10 cellular contexts compared by ENCODE assay signal in the genomic region with DNA sequence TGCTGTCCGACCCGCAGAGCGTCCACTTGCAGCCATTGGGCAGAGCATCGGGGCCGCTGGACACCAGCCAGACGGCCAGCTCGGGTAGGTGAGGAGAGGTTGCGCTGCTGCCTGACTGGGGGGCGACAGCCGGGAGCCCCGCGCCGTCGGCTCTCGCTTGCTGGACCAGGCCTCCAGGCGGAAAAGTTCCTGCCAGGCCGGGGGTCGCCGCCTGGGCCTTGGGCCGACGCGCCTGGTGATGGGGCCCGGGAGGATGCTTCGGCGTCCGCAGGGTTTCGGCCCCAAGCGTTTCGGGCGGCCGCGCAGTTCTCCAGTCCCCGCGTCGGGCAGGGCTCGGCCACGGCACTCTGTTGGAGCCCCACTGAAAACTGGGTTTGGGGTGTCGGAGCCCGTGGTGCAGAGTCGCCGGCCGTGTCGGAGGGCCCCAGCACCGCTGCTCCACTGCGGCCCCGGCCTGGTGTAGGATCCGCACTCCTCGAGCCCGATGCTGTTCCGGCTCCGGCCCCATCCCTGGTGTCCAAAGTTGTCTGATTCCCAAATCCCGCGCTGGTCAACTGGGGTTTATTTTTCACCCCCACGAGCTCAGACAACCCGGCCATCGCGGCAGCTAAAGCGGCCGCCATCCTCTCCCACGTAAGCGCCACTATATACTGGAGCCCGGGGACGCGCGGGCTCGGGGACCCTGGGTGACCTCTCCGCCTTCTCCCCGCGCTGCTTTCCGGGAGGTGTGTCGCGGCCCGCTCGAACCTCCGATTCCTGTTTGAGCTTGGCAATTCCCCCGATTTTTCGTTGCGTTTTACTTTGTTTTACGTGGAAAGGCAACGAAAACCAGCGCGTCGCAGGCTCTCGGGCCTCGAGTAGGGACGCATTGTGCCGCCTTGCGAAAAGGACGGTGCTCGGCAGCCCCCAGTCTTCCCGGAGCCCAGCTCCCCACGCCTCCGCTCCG. TPM values are rescaled to one million over a fixed set of nuclear protein-coding genes. Genes with fewer than 3 reads are reported as not detected.
DNase-seq lines count a peak whose midpoint lies in the region; ATAC-seq and TF ChIP-seq lines count a peak whose summit lies in the region.
"Had no signal": no experiment of that assay in that cellular context is flagged by ENCODE, and none has a peak within 500 bp of the region (broad histone marks: within the 10 kb centered on the region; RNA-seq: fewer than 3 reads in every experiment).

No MANE protein-coding gene starts in this region.

- H3K27me3 Mint-ChIP-seq in osteocyte (ENCODE audit: unreplicated experiment): peaks cover 83% of the 10 kb centered on the region

- intact Hi-C loops in esophagus squamous epithelium (cut with DNase I): no loop called here

- no peaks in the 10 kb centered on the region for H3K36me3 Mint-ChIP-seq in osteocyte (ENCODE audit: unreplicated experiment)

- peaks cover 17% of the 10 kb centered on the region for H3K4me1 Mint-ChIP-seq in osteocyte (ENCODE audit: unreplicated experiment)

- H3K4me3 ChIP-seq in Peyer's patch: peak overlapping the region in 3 of 4 donors; percentile 7 to 37 (median 29)
- peak overlapping the region in 3 of 4 donors; percentile 8 to 57 (median 40) for H3K4me3 ChIP-seq in esophagus squamous epithelium

- H3K27me3 ChIP-seq in Peyer's patch: peaks cover 0 to 43% of the 10 kb centered on the region in 2 donors
- peaks cover 32 to 95% (median 52%) of the 10 kb centered on the region in 4 donors for H3K27me3 ChIP-seq in esophagus squamous epithelium

- ATAC-seq in GM21786 (IDR thresholded peaks at IDR 0.05; ENCODE audit: unreplicated experiment): no peak

- 7% methylated on average over 40 of the region's 94 CpGs; no CpG with 5 or more reads in 1 of the 2 donors for WGBS in esophagus squamous epithelium, 2 donors

- H3K9me3 Mint-ChIP-seq in osteocyte (ENCODE audit: unreplicated experiment): no peaks in the 10 kb centered on the region

- H3K4me1 ChIP-seq in Peyer's patch: peaks cover 0 to 22% (median 16%) of the 10 kb centered on the region in 4 donors
- H3K4me1 ChIP-seq in esophagus squamous epithelium: peaks cover 17 to 31% (median 23%) of the 10 kb centered on the region in 3 donors

- no peak for TF ChIP-seq POLR2A in Peyer's patch (IDR thresholded peaks at IDR 0.05)
- TF ChIP-seq POLR2A in esophagus squamous epithelium (IDR thresholded peaks at IDR 0.05): no peak

- peak; percentile 60 for DNase-seq in D341Med (ENCODE audit: low spot score)
- no peak for DNase-seq in Peyer's patch
- DNase-seq in esophagus squamous epithelium (lab: John Stamatoyannopoulos, UW): no peak
- no peak for DNase-seq in osteocyte (ENCODE audit: extremely low spot score, unreplicated experiment)
- no peak for DNase-seq in caudate nucleus (lab: John Stamatoyannopoulos, UW)
- DNase-seq in dedifferentiated amniotic fluid mesenchymal stem cell (ENCODE audit: extremely low spot score): no peak
- DNase-seq in DMS153 (lab: John Stamatoyannopoulos, UW): no peak
- DNase-seq: activated CD4-positive, CD25-positive, alpha-beta regulatory T cell treated with anti-CD3 and anti-CD28 coated beads, Interleukin-2, amount 50 U/mL, for 72 hours; NCI-H774 had no signal

- H3K9me3 ChIP-seq in Peyer's patch: no peaks in the 10 kb centered on the region
- H3K9me3 ChIP-seq in esophagus squamous epithelium: no peaks in the 10 kb centered on the region

- no peak overlapping the region for H3K27ac Mint-ChIP-seq in osteocyte (ENCODE audit: unreplicated experiment)

- H3K36me3 ChIP-seq in Peyer's patch (no peaks in the 10 kb centered on the region), esophagus squamous epithelium (no peaks in the 10 kb centered on the region)

- TF ChIP-seq CTCF in Peyer's patch (IDR thresholded peaks at IDR 0.05): no peak
- no peak for TF ChIP-seq CTCF in esophagus squamous epithelium (IDR thresholded peaks at IDR 0.05)
- TF ChIP-seq CTCF in osteocyte (IDR thresholded peaks at IDR 0.05): no peak

- H3K4me3 Mint-ChIP-seq in osteocyte (ENCODE audit: unreplicated experiment): peak overlapping the region; percentile 18

- H3K27ac ChIP-seq in Peyer's patch (no peak overlapping the region), esophagus squamous epithelium (no peak overlapping the region), caudate nucleus (ENCODE audit: low read depth, low read length) (no peak overlapping the region)

RNA-seq across cellular contexts. Expression of a gene that starts 0.9 kb away (rescaled TPM):
- total RNA-seq in Peyer's patch (not detected), esophagus squamous epithelium (not detected), osteocyte (not detected in 2 replicates)
